14 cellular contexts compared by ENCODE assay signal in genomic region chr20:15882553-15882952, GRCh38.
A peak's percentile ranks its signal among the peaks of the same experiment; 100 is the strongest.
DNase-seq lines count a peak whose midpoint lies in the region; ATAC-seq and TF ChIP-seq lines count a peak whose summit lies in the region.
"Had no signal": no experiment of that assay in that cellular context is flagged by ENCODE, and none has a peak within 500 bp of the region (broad histone marks: within the 10 kb centered on the region; RNA-seq: fewer than 3 reads in every experiment).

No MANE protein-coding gene starts in this region.

- no peak for DNase-seq in activated B cell treated with CpG ODN at 0.5 μM for 24 hours
- no peak for DNase-seq in right lobe of liver
- no peak for DNase-seq in HuH-7.5 (ENCODE audit: low spot score)
- no peak for DNase-seq in NCI-H2081 (lab: John Stamatoyannopoulos, UW)
- DNase-seq in HT-29 (ENCODE audit: low spot score), result no peak
- DNase-seq: activated CD4-positive, alpha-beta T cell treated with anti-CD3 and anti-CD28 coated beads for 1 hour; activated naive CD4-positive, alpha-beta T cell treated with anti-CD3 and anti-CD28 coated beads for 36 hours; CD4-positive, alpha-beta memory T cell; H9; left ventricle myocardium inferior; stomach; T-helper 1 cell had no signal

- peaks cover 10% of the 10 kb centered on the region for H3K36me3 Mint-ChIP-seq in activated B cell treated with CpG ODN at 0.5 μM for 24 hours (ENCODE audit: low read depth)
- H3K36me3 Mint-ChIP-seq: CD4-positive, alpha-beta memory T cell had no signal

- no peak overlapping the region for H3K4me3 ChIP-seq in right lobe of liver
- H3K4me3 ChIP-seq: left ventricle myocardium inferior, stomach had no signal

- H3K27me3 Mint-ChIP-seq in activated B cell treated with CpG ODN at 0.5 μM for 24 hours, result no peaks in the 10 kb centered on the region
- H3K27me3 Mint-ChIP-seq: CD4-positive, alpha-beta memory T cell had no signal

- peaks cover 22% of the 10 kb centered on the region for H3K4me1 Mint-ChIP-seq in activated B cell treated with CpG ODN at 0.5 μM for 24 hours
- H3K4me1 Mint-ChIP-seq: CD4-positive, alpha-beta memory T cell had no signal

- no peak for TF ChIP-seq CTCF in activated B cell treated with CpG ODN at 0.5 μM for 24 hours (IDR thresholded peaks at IDR 0.05)
- TF ChIP-seq CTCF in right lobe of liver (IDR thresholded peaks at IDR 0.05), result no peak

- peak overlapping the region; percentile 50 for H3K27ac Mint-ChIP-seq in activated B cell treated with CpG ODN at 0.5 μM for 24 hours
- H3K27ac Mint-ChIP-seq: activated naive CD4-positive, alpha-beta T cell treated with anti-CD3 and anti-CD28 coated beads for 36 hours; H9 had no signal

- H3K27ac ChIP-seq in right lobe of liver, result no peak overlapping the region
- H3K27ac ChIP-seq: left ventricle myocardium inferior, stomach had no signal

- ATAC-seq in GM18909 (IDR thresholded peaks at IDR 0.05; ENCODE audit: poor library complexity, unreplicated experiment) (peak; percentile 58), HG02840 (IDR thresholded peaks at IDR 0.05; ENCODE audit: low FRiP score, unreplicated experiment) (peak; percentile 64), activated B cell treated with CpG ODN at 0.5 μM for 24 hours (ENCODE audit: low read depth) (peak; percentile 31), right lobe of liver (no peak)

- no peaks in the 10 kb centered on the region for H3K9me3 ChIP-seq in right lobe of liver

- POLR2A ChIA-PET in activated B cell treated with CpG ODN at 0.5 μM for 24 hours (lab: Charles Lee), result no interaction called here

- H3K9me3 Mint-ChIP-seq in activated B cell treated with CpG ODN at 0.5 μM for 24 hours, result peaks cover 12% of the 10 kb centered on the region

- intact Hi-C loops in activated B cell treated with CpG ODN at 0.5 μM for 24 hours (cut with micrococcal nuclease), result no loop called here
- intact Hi-C loops in right lobe of liver (cut with DNase I), result no loop called here

- no peak overlapping the region for H3K4me3 Mint-ChIP-seq in activated B cell treated with CpG ODN at 0.5 μM for 24 hours
- H3K4me3 Mint-ChIP-seq: activated naive CD4-positive, alpha-beta T cell treated with anti-CD3 and anti-CD28 coated beads for 36 hours; CD4-positive, alpha-beta memory T cell; H9 had no signal

- H3K4me1 ChIP-seq in right lobe of liver, result no peaks in the 10 kb centered on the region
- H3K4me1 ChIP-seq: left ventricle myocardium inferior, stomach had no signal

- CTCF ChIA-PET in activated B cell treated with CpG ODN at 0.5 μM for 24 hours (lab: Charles Lee), result no interaction called here

- H3K36me3 ChIP-seq in right lobe of liver, result no peaks in the 10 kb centered on the region
- H3K36me3 ChIP-seq: left ventricle myocardium inferior, stomach had no signal

- H3K27me3 ChIP-seq in right lobe of liver, result no peaks in the 10 kb centered on the region
- H3K27me3 ChIP-seq: stomach had no signal

- no peak for TF ChIP-seq POLR2A in right lobe of liver (IDR thresholded peaks at IDR 0.05)

- WGBS in right lobe of liver (ENCODE audit: insufficient coverage, low coverage, low lambda C conversion rate, missing lambda C conversion rate), result 71% methylated on average over 4 of the region's 4 CpGs

Comparison
In these comparisons a context has a peak if more than half of its experiments do, and no peak if none do; other contexts are left out.
1. ATAC-seq: peak in GM18909 (single experiment), HG02840 (single experiment) and activated B cell treated with CpG ODN at 0.5 μM for 24 hours (single experiment); none in right lobe of liver (0 of 4).